In genomic region chr7:64625114-64626082, GRCh38 we compare ENCODE assay signal across 8 cellular contexts. TPM values are rescaled to one million over a fixed set of nuclear protein-coding genes. Genes with fewer than 3 reads are reported as not detected.
A peak's percentile ranks its signal among the peaks of the same experiment; 100 is the strongest.
DNase-seq lines count a peak whose midpoint lies in the region; ATAC-seq lines count a peak whose summit lies in the region.

No MANE protein-coding gene starts in this region.

- peak overlapping the region; percentile 71 for H3K27ac Mint-ChIP-seq in activated T-helper 17 cell treated with anti-CD3 and anti-CD28 coated beads, Interleukin-2, amount 50 U/mL, for 72 hours
- no peak overlapping the region for H3K27ac Mint-ChIP-seq in activated T-helper 1 cell treated with anti-CD3 and anti-CD28 coated beads, Interleukin-12 subunit alpha, Interleukin-12 subunit beta, Interleukin-2, Interleukin-4 antibody, amounts not matched to agents 30 ng/mL and 10 ng/mL and 1 ng/mL, durations not matched to agents 14 hours and 24 hours and 36 hours

- peak overlapping the region; percentile 10 for H3K4me3 Mint-ChIP-seq in activated T-helper 17 cell treated with anti-CD3 and anti-CD28 coated beads, Interleukin-2, amount 50 U/mL, for 72 hours
- H3K4me3 Mint-ChIP-seq in activated T-helper 1 cell treated with anti-CD3 and anti-CD28 coated beads, Interleukin-12 subunit alpha, Interleukin-12 subunit beta, Interleukin-2, Interleukin-4 antibody, amounts not matched to agents 30 ng/mL and 10 ng/mL and 1 ng/mL, durations not matched to agents 14 hours and 24 hours and 36 hours: no peak overlapping the region

- intact Hi-C loops in activated T-helper 1 cell treated with anti-CD3 and anti-CD28 coated beads, Interleukin-12 subunit alpha, Interleukin-12 subunit beta, Interleukin-2, Interleukin-4 antibody, amounts not matched to agents 30 ng/mL and 10 ng/mL and 1 ng/mL, durations not matched to agents 14 hours and 24 hours and 36 hours (cut with micrococcal nuclease): no loop called here

- DNase-seq in DMS53 treated with DMSO at 0.1 percent for 48 hours (lab: John Stamatoyannopoulos, UW; ENCODE audit: unreplicated experiment) (peak; percentile 45), medulla oblongata (ENCODE audit: extremely low spot score) (peak; percentile 30)
- no peak for DNase-seq in stimulated activated CD4-positive, alpha-beta T cell treated with anti-CD3 and anti-CD28 coated beads, Interleukin-4, amount 100 ng/mL, for 24 hours
- DNase-seq in activated T-helper 1 cell treated with anti-CD3 and anti-CD28 coated beads, Interleukin-12 subunit alpha, Interleukin-12 subunit beta, Interleukin-2, Interleukin-4 antibody, amounts not matched to agents 30 ng/mL and 10 ng/mL and 1 ng/mL, durations not matched to agents 14 hours and 24 hours and 36 hours (ENCODE audit: low spot score): no peak

- H3K36me3 Mint-ChIP-seq in activated T-helper 17 cell treated with anti-CD3 and anti-CD28 coated beads, Interleukin-2, amount 50 U/mL, for 72 hours (ENCODE audit: low read depth): no peaks in the 10 kb centered on the region
- H3K36me3 Mint-ChIP-seq in activated T-helper 1 cell treated with anti-CD3 and anti-CD28 coated beads, Interleukin-12 subunit alpha, Interleukin-12 subunit beta, Interleukin-2, Interleukin-4 antibody, amounts not matched to agents 30 ng/mL and 10 ng/mL and 1 ng/mL, durations not matched to agents 14 hours and 24 hours and 36 hours (ENCODE audit: low read depth): no peaks in the 10 kb centered on the region

- H3K27me3 Mint-ChIP-seq in activated T-helper 17 cell treated with anti-CD3 and anti-CD28 coated beads, Interleukin-2, amount 50 U/mL, for 72 hours: no peaks in the 10 kb centered on the region
- H3K27me3 Mint-ChIP-seq in activated T-helper 1 cell treated with anti-CD3 and anti-CD28 coated beads, Interleukin-12 subunit alpha, Interleukin-12 subunit beta, Interleukin-2, Interleukin-4 antibody, amounts not matched to agents 30 ng/mL and 10 ng/mL and 1 ng/mL, durations not matched to agents 14 hours and 24 hours and 36 hours (ENCODE audit: insufficient read depth): no peaks in the 10 kb centered on the region

- peaks cover under 1% of the 10 kb centered on the region for H3K9me3 Mint-ChIP-seq in activated T-helper 17 cell treated with anti-CD3 and anti-CD28 coated beads, Interleukin-2, amount 50 U/mL, for 72 hours
- H3K9me3 Mint-ChIP-seq in activated T-helper 1 cell treated with anti-CD3 and anti-CD28 coated beads, Interleukin-12 subunit alpha, Interleukin-12 subunit beta, Interleukin-2, Interleukin-4 antibody, amounts not matched to agents 30 ng/mL and 10 ng/mL and 1 ng/mL, durations not matched to agents 14 hours and 24 hours and 36 hours: peaks cover 25% of the 10 kb centered on the region

- no peaks in the 10 kb centered on the region for H3K4me1 Mint-ChIP-seq in activated T-helper 17 cell treated with anti-CD3 and anti-CD28 coated beads, Interleukin-2, amount 50 U/mL, for 72 hours
- H3K4me1 Mint-ChIP-seq in activated T-helper 1 cell treated with anti-CD3 and anti-CD28 coated beads, Interleukin-12 subunit alpha, Interleukin-12 subunit beta, Interleukin-2, Interleukin-4 antibody, amounts not matched to agents 30 ng/mL and 10 ng/mL and 1 ng/mL, durations not matched to agents 14 hours and 24 hours and 36 hours (ENCODE audit: low read depth): no peaks in the 10 kb centered on the region

- peak; percentile 92 for ATAC-seq in HG02588 (IDR thresholded peaks at IDR 0.05; ENCODE audit: unreplicated experiment)
- ATAC-seq in activated T-helper 17 cell treated with anti-CD3 and anti-CD28 coated beads, Interleukin-2, amount 50 U/mL, for 72 hours (replicated peaks): peak; percentile 55
- ATAC-seq in GM18907 (IDR thresholded peaks at IDR 0.05; ENCODE audit: unreplicated experiment): no peak
- no peak for ATAC-seq in HG02798 (IDR thresholded peaks at IDR 0.05; ENCODE audit: poor library complexity, unreplicated experiment)

RNA-seq across cellular contexts. Expression of gene ZNF107, which starts 40.5 kb away (rescaled TPM):
- total RNA-seq in activated T-helper 17 cell treated with anti-CD3 and anti-CD28 coated beads, Interleukin-2, amount 50 U/mL, for 72 hours: 10 to 100 TPM; 16.0 to 23.4 TPM
- total RNA-seq in activated T-helper 1 cell treated with anti-CD3 and anti-CD28 coated beads, Interleukin-12 subunit alpha, Interleukin-12 subunit beta, Interleukin-2, Interleukin-4 antibody, amounts not matched to agents 30 ng/mL and 10 ng/mL and 1 ng/mL, durations not matched to agents 14 hours and 24 hours and 36 hours: 12.6 and 13.5 TPM in 2 replicates

Comparison
In these comparisons a context has a peak if more than half of its experiments do, and no peak if none do; other contexts are left out.
1. DNase-seq: peak in DMS53 treated with DMSO at 0.1 percent for 48 hours (single experiment) and medulla oblongata (single experiment); none in stimulated activated CD4-positive, alpha-beta T cell treated with anti-CD3 and anti-CD28 coated beads, Interleukin-4, amount 100 ng/mL, for 24 hours (single experiment) and activated T-helper 1 cell treated with anti-CD3 and anti-CD28 coated beads, Interleukin-12 subunit alpha, Interleukin-12 subunit beta, Interleukin-2, Interleukin-4 antibody, amounts not matched to agents 30 ng/mL and 10 ng/mL and 1 ng/mL, durations not matched to agents 14 hours and 24 hours and 36 hours (single experiment).
2. ATAC-seq: peak in HG02588 (single experiment) and activated T-helper 17 cell treated with anti-CD3 and anti-CD28 coated beads, Interleukin-2, amount 50 U/mL, for 72 hours (single experiment); none in GM18907 (single experiment) and HG02798 (single experiment).